Comparison of ENCODE assay signal across 2 cellular contexts in the genomic region with DNA sequence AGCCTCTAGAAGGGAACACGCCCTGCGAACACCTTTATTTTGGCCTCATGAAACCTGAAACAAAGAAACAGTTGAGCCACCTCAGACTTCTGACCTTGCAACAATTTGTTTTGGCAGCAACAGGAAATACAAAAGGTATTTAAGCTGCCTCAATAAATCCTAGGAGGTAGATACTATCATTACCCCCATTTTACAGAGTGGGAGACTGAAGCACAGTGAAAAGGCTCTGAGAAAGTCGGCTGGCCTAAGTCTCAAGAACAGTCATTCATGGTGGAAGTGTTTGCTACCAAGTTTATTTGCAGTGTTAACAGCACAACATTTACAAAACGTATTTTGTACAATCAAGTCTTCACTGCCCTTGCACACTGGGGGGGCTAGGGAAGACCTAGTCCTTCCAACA.
TF ChIP-seq lines count a peak whose summit lies in the region.

No MANE protein-coding gene starts in this region.

TF ChIP-seq in GM23338, 12 proteins besides CTCF, POLR2A, EP300 and RAD21 (continued from another document):
- TF ChIP-seq, protein P1, sequence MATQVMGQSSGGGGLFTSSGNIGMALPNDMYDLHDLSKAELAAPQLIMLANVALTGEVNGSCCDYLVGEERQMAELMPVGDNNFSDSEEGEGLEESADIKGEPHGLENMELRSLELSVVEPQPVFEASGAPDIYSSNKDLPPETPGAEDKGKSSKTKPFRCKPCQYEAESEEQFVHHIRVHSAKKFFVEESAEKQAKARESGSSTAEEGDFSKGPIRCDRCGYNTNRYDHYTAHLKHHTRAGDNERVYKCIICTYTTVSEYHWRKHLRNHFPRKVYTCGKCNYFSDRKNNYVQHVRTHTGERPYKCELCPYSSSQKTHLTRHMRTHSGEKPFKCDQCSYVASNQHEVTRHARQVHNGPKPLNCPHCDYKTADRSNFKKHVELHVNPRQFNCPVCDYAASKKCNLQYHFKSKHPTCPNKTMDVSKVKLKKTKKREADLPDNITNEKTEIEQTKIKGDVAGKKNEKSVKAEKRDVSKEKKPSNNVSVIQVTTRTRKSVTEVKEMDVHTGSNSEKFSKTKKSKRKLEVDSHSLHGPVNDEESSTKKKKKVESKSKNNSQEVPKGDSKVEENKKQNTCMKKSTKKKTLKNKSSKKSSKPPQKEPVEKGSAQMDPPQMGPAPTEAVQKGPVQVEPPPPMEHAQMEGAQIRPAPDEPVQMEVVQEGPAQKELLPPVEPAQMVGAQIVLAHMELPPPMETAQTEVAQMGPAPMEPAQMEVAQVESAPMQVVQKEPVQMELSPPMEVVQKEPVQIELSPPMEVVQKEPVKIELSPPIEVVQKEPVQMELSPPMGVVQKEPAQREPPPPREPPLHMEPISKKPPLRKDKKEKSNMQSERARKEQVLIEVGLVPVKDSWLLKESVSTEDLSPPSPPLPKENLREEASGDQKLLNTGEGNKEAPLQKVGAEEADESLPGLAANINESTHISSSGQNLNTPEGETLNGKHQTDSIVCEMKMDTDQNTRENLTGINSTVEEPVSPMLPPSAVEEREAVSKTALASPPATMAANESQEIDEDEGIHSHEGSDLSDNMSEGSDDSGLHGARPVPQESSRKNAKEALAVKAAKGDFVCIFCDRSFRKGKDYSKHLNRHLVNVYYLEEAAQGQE (IDR thresholded peaks at IDR 0.05; ENCODE audit: unreplicated experiment): no peak
- TF ChIP-seq EZH2phosphoT487 (IDR thresholded peaks at IDR 0.05; ENCODE audit: unreplicated experiment): no peak
- no peak for TF ChIP-seq ZNF331 (CRISPR knock-in tag; IDR thresholded peaks at IDR 0.05; ENCODE audit: low read depth)
TF ChIP-seq in GM23338: peak in this region for 0.

TF ChIP-seq in WTC11, 78 proteins besides CTCF, POLR2A, EP300 and RAD21 (continued from another document):
- TF ChIP-seq, protein P2, sequence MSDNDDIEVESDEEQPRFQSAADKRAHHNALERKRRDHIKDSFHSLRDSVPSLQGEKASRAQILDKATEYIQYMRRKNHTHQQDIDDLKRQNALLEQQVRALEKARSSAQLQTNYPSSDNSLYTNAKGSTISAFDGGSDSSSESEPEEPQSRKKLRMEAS (CRISPR knock-in tag; IDR thresholded peaks at IDR 0.05): no peak
- TF ChIP-seq ELF4 (CRISPR knock-in tag; IDR thresholded peaks at IDR 0.05; ENCODE audit: low read depth) (no peak), EMX1 (CRISPR knock-in tag; IDR thresholded peaks at IDR 0.05) (no peak), FOXJ3 (CRISPR knock-in tag; IDR thresholded peaks at IDR 0.05; ENCODE audit: borderline replicate concordance) (no peak), NR1H2 (CRISPR knock-in tag; IDR thresholded peaks at IDR 0.05) (no peak), RELA (CRISPR knock-in tag; IDR thresholded peaks at IDR 0.05; ENCODE audit: borderline replicate concordance) (no peak), CBFB (CRISPR knock-in tag; IDR thresholded peaks at IDR 0.05; ENCODE audit: low read depth) (no peak), NFYB (CRISPR knock-in tag; conservative IDR thresholded peaks at IDR 0.05; ENCODE audit: low read depth) (no peak), NR3C1 (CRISPR knock-in tag; conservative IDR thresholded peaks at IDR 0.05; ENCODE audit: low read depth) (no peak), SMAD4 (CRISPR knock-in tag; IDR thresholded peaks at IDR 0.05) (no peak), IRF1 (CRISPR knock-in tag; IDR thresholded peaks at IDR 0.05) (no peak), ZNF121 (CRISPR knock-in tag; IDR thresholded peaks at IDR 0.05) (no peak), IRF2 (CRISPR knock-in tag; IDR thresholded peaks at IDR 0.05; ENCODE audit: borderline replicate concordance, low read depth) (no peak), ZNF512 (CRISPR knock-in tag; IDR thresholded peaks at IDR 0.05; ENCODE audit: borderline replicate concordance) (no peak), TEAD4 (CRISPR knock-in tag; IDR thresholded peaks at IDR 0.05) (no peak), CREM (CRISPR knock-in tag; IDR thresholded peaks at IDR 0.05) (no peak), ZNF671 (CRISPR knock-in tag; IDR thresholded peaks at IDR 0.05) (no peak)
- TF ChIP-seq, protein P3, sequence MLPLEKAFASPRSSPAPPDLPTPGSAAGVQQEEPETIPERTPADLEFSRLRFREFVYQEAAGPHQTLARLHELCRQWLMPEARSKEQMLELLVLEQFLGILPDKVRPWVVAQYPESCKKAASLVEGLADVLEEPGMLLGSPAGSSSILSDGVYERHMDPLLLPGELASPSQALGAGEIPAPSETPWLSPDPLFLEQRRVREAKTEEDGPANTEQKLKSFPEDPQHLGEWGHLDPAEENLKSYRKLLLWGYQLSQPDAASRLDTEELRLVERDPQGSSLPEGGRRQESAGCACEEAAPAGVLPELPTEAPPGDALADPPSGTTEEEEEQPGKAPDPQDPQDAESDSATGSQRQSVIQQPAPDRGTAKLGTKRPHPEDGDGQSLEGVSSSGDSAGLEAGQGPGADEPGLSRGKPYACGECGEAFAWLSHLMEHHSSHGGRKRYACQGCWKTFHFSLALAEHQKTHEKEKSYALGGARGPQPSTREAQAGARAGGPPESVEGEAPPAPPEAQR (CRISPR knock-in tag; IDR thresholded peaks at IDR 0.05): no peak
